ENCODE assay signal across 30 cellular contexts in genomic region chr14:69458350-69458749, GRCh38. TPM values are rescaled to one million over a fixed set of nuclear protein-coding genes. Genes with fewer than 3 reads are reported as not detected.
"Had no signal": no experiment of that assay in that cellular context is flagged by ENCODE, and none has a peak within 500 bp of the region (broad histone marks: within the 10 kb centered on the region; RNA-seq: fewer than 3 reads in every experiment).

No MANE protein-coding gene starts in this region.

- H3K4me2 ChIP-seq: smooth muscle cell had no signal

- H3K4me1 ChIP-seq: lower lobe of right lung, parathyroid adenoma, testis, tibial artery had no signal

- H2AFZ ChIP-seq: parathyroid adenoma had no signal

- H3K9ac ChIP-seq: parathyroid adenoma had no signal

- H3K9me3 ChIP-seq: esophagus squamous epithelium, lower lobe of right lung, mucosa of descending colon, testis, tibial artery had no signal

- H3K9me3 Mint-ChIP-seq: effector memory CD8-positive, alpha-beta T cell; immature natural killer cell; mesothelial cell of epicardium; naive B cell; natural killer cell treated with Interleukin-12 subunit alpha and Interleukin-12 subunit beta and Interleukin-15 and Interleukin-18, amount 100 ng/mL, for 72 hours; neural crest cell; type B pancreatic cell had no signal

- FAIRE-seq: frontal cortex had no signal

- H3K4me1 Mint-ChIP-seq: immature natural killer cell, neural crest cell had no signal

- H3K27ac ChIP-seq: esophagus squamous epithelium, lower lobe of right lung, parathyroid adenoma, testis, tibial artery had no signal

- ATAC-seq: effector memory CD8-positive, alpha-beta T cell; left colon; left ventricle myocardium superior; mucosa of descending colon; natural killer cell treated with Interleukin-12 subunit alpha and Interleukin-12 subunit beta and Interleukin-15 and Interleukin-18, amount 100 ng/mL, for 72 hours; sciatic nerve; stimulated activated naive CD8-positive, alpha-beta T cell treated with anti-CD3 and anti-CD28 coated beads, Interleukin-15, Interleukin-2, amounts not matched to agents 100 U/mL and 50 U/mL, for 24 hours had no signal

- H3K79me2 ChIP-seq: parathyroid adenoma had no signal

- H3K27me3 ChIP-seq: esophagus squamous epithelium, testis, tibial artery had no signal

- H3K4me3 Mint-ChIP-seq: effector memory CD8-positive, alpha-beta T cell; immature natural killer cell; mesothelial cell of epicardium; naive B cell; natural killer cell treated with Interleukin-12 subunit alpha and Interleukin-12 subunit beta and Interleukin-15 and Interleukin-18, amount 100 ng/mL, for 72 hours; neural crest cell; type B pancreatic cell had no signal

- H3K27me3 Mint-ChIP-seq: effector memory CD8-positive, alpha-beta T cell; naive B cell; natural killer cell treated with Interleukin-12 subunit alpha and Interleukin-12 subunit beta and Interleukin-15 and Interleukin-18, amount 100 ng/mL, for 72 hours; progenitor cell of endocrine pancreas; type B pancreatic cell had no signal

- H3K27ac Mint-ChIP-seq: mesothelial cell of epicardium; natural killer cell treated with Interleukin-12 subunit alpha and Interleukin-12 subunit beta and Interleukin-15 and Interleukin-18, amount 100 ng/mL, for 72 hours; progenitor cell of endocrine pancreas had no signal

- DNase-seq: cortex of kidney; effector memory CD8-positive, alpha-beta T cell; erythroblast; esophagus squamous epithelium; immature natural killer cell; islet precursor cell; kidney glomerular epithelial cell; left colon; left ventricle myocardium superior; lower lobe of right lung; mucosa of descending colon; naive B cell; stimulated activated CD4-positive, alpha-beta T cell treated with anti-CD3 and anti-CD28 coated beads, Interleukin-12 subunit alpha, Interleukin-12 subunit beta, amount 100 ng/mL, for 4 hours; stimulated activated CD4-positive, alpha-beta T cell treated with anti-CD3 and anti-CD28 coated beads, Interleukin-1b, Interleukin-23, amount 100 ng/mL, for 48 hours; stimulated activated CD4-positive, alpha-beta T cell treated with anti-CD3 and anti-CD28 coated beads, Interleukin-4, amount 100 ng/mL, for 1 hour; stimulated activated CD8-positive, alpha-beta memory T cell treated with anti-CD3 and anti-CD28 coated beads, Interleukin-4, amount 100 ng/mL, for 48 hours; stimulated activated naive CD8-positive, alpha-beta T cell treated with anti-CD3 and anti-CD28 coated beads, Interleukin-15, Interleukin-2, amounts not matched to agents 100 U/mL and 50 U/mL, for 24 hours; substantia nigra; testis; tibial artery had no signal

- H3K4me3 ChIP-seq: esophagus squamous epithelium, lower lobe of right lung, mucosa of descending colon, smooth muscle cell, testis, tibial artery had no signal

RNA-seq across cellular contexts. Expression of gene PLEKHD1, which starts 26.2 kb away (rescaled TPM):
- total RNA-seq: fibroblast of villous mesenchyme, sciatic nerve, smooth muscle cell had no signal
